ENCODE assay signal across 21 cellular contexts in the genomic region with DNA sequence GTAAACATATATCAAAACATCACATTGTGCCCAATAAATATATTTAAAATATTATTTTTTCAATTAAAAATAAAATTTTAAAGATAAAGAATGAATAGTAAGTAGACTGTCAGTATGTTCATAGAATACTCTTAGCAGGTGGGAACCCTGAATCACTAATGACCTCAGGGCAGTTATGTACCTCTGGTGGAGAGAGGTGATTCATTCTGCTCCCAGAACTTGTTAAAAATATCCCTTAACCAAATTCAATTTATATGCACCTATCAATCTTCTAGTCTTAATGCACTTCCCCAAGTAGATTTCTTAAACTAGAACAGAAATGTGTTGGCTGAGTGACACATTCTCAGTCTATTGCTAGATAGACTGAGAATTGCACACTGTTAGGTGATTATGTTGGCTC.
"Had no signal": no experiment of that assay in that cellular context is flagged by ENCODE, and none has a peak within 500 bp of the region (broad histone marks: within the 10 kb centered on the region; RNA-seq: fewer than 3 reads in every experiment).

No MANE protein-coding gene starts in this region.

- H3K4me3 ChIP-seq: dorsolateral prefrontal cortex, esophagus muscularis mucosa, left ventricle myocardium inferior, lower lobe of right lung, pancreas, right lobe of liver, spleen had no signal

- H3K27me3 ChIP-seq: dorsolateral prefrontal cortex, esophagus muscularis mucosa, pancreas, right lobe of liver, spleen had no signal

- H3K27ac ChIP-seq: dorsolateral prefrontal cortex, esophagus muscularis mucosa, left ventricle myocardium inferior, lower lobe of right lung, pancreas, right lobe of liver, spleen had no signal

- H3K9me3 ChIP-seq: pancreas, right lobe of liver had no signal

- H3K4me1 ChIP-seq: left ventricle myocardium inferior, lower lobe of right lung, pancreas, right lobe of liver had no signal

- DNase-seq: cortex of kidney; dorsolateral prefrontal cortex; effector CD8-positive, alpha-beta T cell; foreskin fibroblast; immature natural killer cell; kidney; left cardiac atrium; left ventricle myocardium inferior; lower lobe of right lung; mesendoderm; naive B cell; occipital lobe; pancreas; retina; right lobe of liver; spleen; stimulated activated CD4-positive, alpha-beta T cell treated with anti-CD3 and anti-CD28 coated beads, Interleukin-2, amount 100 ng/mL, for 24 hours; stimulated activated CD4-positive, alpha-beta T cell treated with anti-CD3 and anti-CD28 coated beads, Interleukin-4, amount 100 ng/mL, for 4 hours; stimulated activated naive CD4-positive, alpha-beta T cell; trophoblast cell had no signal

- H3K36me3 ChIP-seq: esophagus muscularis mucosa, left ventricle myocardium inferior, lower lobe of right lung, pancreas, right lobe of liver, spleen had no signal
